ENCODE assay signal across 14 cellular contexts in genomic region chr7:104127204-104127603, GRCh38.
"Had no signal": no experiment of that assay in that cellular context is flagged by ENCODE, and none has a peak within 500 bp of the region (broad histone marks: within the 10 kb centered on the region; RNA-seq: fewer than 3 reads in every experiment).

No MANE protein-coding gene starts in this region.

- H3K9me3 ChIP-seq: gastroesophageal sphincter, right lobe of liver, transverse colon, vagina had no signal

- ATAC-seq: activated CD4-positive, alpha-beta T cell treated with anti-CD3 and anti-CD28 coated beads for 36 hours; activated CD8-positive, alpha-beta memory T cell treated with anti-CD3 and anti-CD28 coated beads, Interleukin-2, amount 10 ng/mL, durations not matched to agents 7 days and 5 days; gastroesophageal sphincter; right lobe of liver; stimulated activated naive CD8-positive, alpha-beta T cell treated with anti-CD3 and anti-CD28 coated beads, Interleukin-15, Interleukin-2, amounts not matched to agents 100 U/mL and 50 U/mL, for 24 hours had no signal

- H3K27me3 ChIP-seq: gastroesophageal sphincter, hepatocyte, right lobe of liver, transverse colon, vagina had no signal

- H3K4me3 ChIP-seq: gastroesophageal sphincter, hepatocyte, right lobe of liver, transverse colon, vagina had no signal

- H3K27ac ChIP-seq: gastroesophageal sphincter, hepatocyte, right lobe of liver, transverse colon, vagina, WERI-Rb-1 had no signal

- H3K4me1 ChIP-seq: gastroesophageal sphincter, right lobe of liver, transverse colon, vagina had no signal

- DNase-seq: activated CD4-positive, alpha-beta memory T cell treated with anti-CD3 and anti-CD28 coated beads for 36 hours; activated CD4-positive, alpha-beta T cell treated with anti-CD3 and anti-CD28 coated beads for 36 hours; activated CD8-positive, alpha-beta memory T cell treated with anti-CD3 and anti-CD28 coated beads, Interleukin-2, amount 10 ng/mL, durations not matched to agents 7 days and 5 days; activated naive CD4-positive, alpha-beta T cell treated with anti-CD3 and anti-CD28 coated beads, Interleukin-2, amount 10 ng/mL, durations not matched to agents 7 days and 5 days; activated T-cell treated with anti-CD3 and anti-CD28 coated beads, Interleukin-2, amount 50 U/mL, for 1 hour; erythroblast; islet precursor cell; right lobe of liver; stimulated activated naive CD8-positive, alpha-beta T cell treated with anti-CD3 and anti-CD28 coated beads, Interleukin-15, Interleukin-2, amounts not matched to agents 100 U/mL and 50 U/mL, for 24 hours; transverse colon had no signal
